23 cellular contexts compared by ENCODE assay signal in the genomic region with DNA sequence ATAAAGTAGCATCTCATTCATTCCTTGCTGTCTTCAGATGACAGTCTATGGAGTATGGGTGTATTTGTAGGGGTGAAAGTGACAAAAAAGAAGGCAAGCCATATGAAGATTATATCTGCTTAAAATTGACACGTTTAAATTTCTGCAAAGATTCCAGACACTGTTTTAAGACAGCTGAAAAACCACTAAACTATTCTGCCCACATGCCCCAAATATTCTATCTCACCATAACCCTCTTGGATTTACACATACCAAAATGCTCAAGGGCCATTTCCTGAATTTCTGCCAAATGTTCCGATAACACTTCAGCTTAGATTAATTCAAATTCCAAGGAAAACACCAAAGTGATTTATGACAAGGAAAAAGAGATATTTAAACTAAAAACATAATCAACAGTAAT.
DNase-seq lines count a peak whose midpoint lies in the region; ATAC-seq and TF ChIP-seq lines count a peak whose summit lies in the region.
"Had no signal": no experiment of that assay in that cellular context is flagged by ENCODE, and none has a peak within 500 bp of the region (broad histone marks: within the 10 kb centered on the region; RNA-seq: fewer than 3 reads in every experiment).

No MANE protein-coding gene starts in this region.

- intact Hi-C loops in natural killer cell (cut with micrococcal nuclease) = no loop called here

- no peaks in the 10 kb centered on the region for H3K36me3 Mint-ChIP-seq in natural killer cell treated with Interleukin-12 subunit alpha and Interleukin-12 subunit beta and Interleukin-15 and Interleukin-18, amount 100 ng/mL, for 72 hours
- no peaks in the 10 kb centered on the region for H3K36me3 Mint-ChIP-seq in natural killer cell
- no peaks in the 10 kb centered on the region for H3K36me3 Mint-ChIP-seq in activated naive CD8-positive, alpha-beta T cell treated with anti-CD3 and anti-CD28 coated beads for 36 hours
- H3K36me3 Mint-ChIP-seq: activated CD8-positive, alpha-beta memory T cell treated with anti-CD3 and anti-CD28 coated beads, Interleukin-2, amount 10 ng/mL, durations not matched to agents 7 days and 5 days; activated naive CD4-positive, alpha-beta T cell treated with anti-CD3 and anti-CD28 coated beads, Interleukin-2, amount 50 U/mL, for 24 hours; brain had no signal

- H3K9me3 Mint-ChIP-seq in natural killer cell treated with Interleukin-12 subunit alpha and Interleukin-12 subunit beta and Interleukin-15 and Interleukin-18, amount 100 ng/mL, for 72 hours = no peaks in the 10 kb centered on the region
- no peaks in the 10 kb centered on the region for H3K9me3 Mint-ChIP-seq in natural killer cell
- H3K9me3 Mint-ChIP-seq in activated naive CD8-positive, alpha-beta T cell treated with anti-CD3 and anti-CD28 coated beads for 36 hours = no peaks in the 10 kb centered on the region
- H3K9me3 Mint-ChIP-seq: activated CD4-positive, alpha-beta T cell treated with anti-CD3 and anti-CD28 coated beads, Interleukin-2, amount 10 ng/mL, durations not matched to agents 24 days and 14 days; activated naive CD4-positive, alpha-beta T cell treated with anti-CD3 and anti-CD28 coated beads, Interleukin-2, amount 50 U/mL, for 24 hours; brain had no signal

- H3K4me3 Mint-ChIP-seq in natural killer cell treated with Interleukin-12 subunit alpha and Interleukin-12 subunit beta and Interleukin-15 and Interleukin-18, amount 100 ng/mL, for 72 hours = peak overlapping the region; percentile 3
- H3K4me3 Mint-ChIP-seq in natural killer cell = no peak overlapping the region
- no peak overlapping the region for H3K4me3 Mint-ChIP-seq in activated naive CD8-positive, alpha-beta T cell treated with anti-CD3 and anti-CD28 coated beads for 36 hours
- H3K4me3 Mint-ChIP-seq: activated CD4-positive, alpha-beta T cell treated with anti-CD3 and anti-CD28 coated beads, Interleukin-2, amount 10 ng/mL, durations not matched to agents 24 days and 14 days; activated CD8-positive, alpha-beta memory T cell treated with anti-CD3 and anti-CD28 coated beads, Interleukin-2, amount 10 ng/mL, durations not matched to agents 7 days and 5 days; activated naive CD4-positive, alpha-beta T cell treated with anti-CD3 and anti-CD28 coated beads, Interleukin-2, amount 50 U/mL, for 24 hours; brain had no signal

- H3K4me1 Mint-ChIP-seq in natural killer cell treated with Interleukin-12 subunit alpha and Interleukin-12 subunit beta and Interleukin-15 and Interleukin-18, amount 100 ng/mL, for 72 hours (ENCODE audit: low read depth in 2 of 2) = peaks cover 6 to 17% of the 10 kb centered on the region in 2 donors
- H3K4me1 Mint-ChIP-seq in natural killer cell = no peaks in the 10 kb centered on the region
- H3K4me1 Mint-ChIP-seq in activated naive CD8-positive, alpha-beta T cell treated with anti-CD3 and anti-CD28 coated beads for 36 hours = peaks cover under 1% of the 10 kb centered on the region
- H3K4me1 Mint-ChIP-seq: activated CD4-positive, alpha-beta T cell treated with anti-CD3 and anti-CD28 coated beads, Interleukin-2, amount 10 ng/mL, durations not matched to agents 24 days and 14 days; activated naive CD4-positive, alpha-beta T cell treated with anti-CD3 and anti-CD28 coated beads, Interleukin-2, amount 50 U/mL, for 24 hours had no signal

- peaks cover 5 to 12% of the 10 kb centered on the region in 2 donors for H3K27me3 Mint-ChIP-seq in natural killer cell treated with Interleukin-12 subunit alpha and Interleukin-12 subunit beta and Interleukin-15 and Interleukin-18, amount 100 ng/mL, for 72 hours
- H3K27me3 Mint-ChIP-seq in natural killer cell (ENCODE audit: low read depth in 2 of 2) = peaks cover 0 to 7% of the 10 kb centered on the region in 2 donors
- peaks cover 47% of the 10 kb centered on the region for H3K27me3 Mint-ChIP-seq in activated naive CD8-positive, alpha-beta T cell treated with anti-CD3 and anti-CD28 coated beads for 36 hours
- H3K27me3 Mint-ChIP-seq: activated naive CD4-positive, alpha-beta T cell treated with anti-CD3 and anti-CD28 coated beads, Interleukin-2, amount 50 U/mL, for 24 hours; brain had no signal

- ATAC-seq in natural killer cell treated with Interleukin-12 subunit alpha and Interleukin-12 subunit beta and Interleukin-15 and Interleukin-18, amount 100 ng/mL, for 72 hours = no peak
- no peak for ATAC-seq in natural killer cell
- ATAC-seq: activated CD8-positive, alpha-beta memory T cell treated with anti-CD3 and anti-CD28 coated beads, Interleukin-2, amount 10 ng/mL, durations not matched to agents 7 days and 5 days; HepG2; left lobe of liver had no signal

- H3K27ac Mint-ChIP-seq in natural killer cell treated with Interleukin-12 subunit alpha and Interleukin-12 subunit beta and Interleukin-15 and Interleukin-18, amount 100 ng/mL, for 72 hours = peak overlapping the region in 1 of 2 donors; percentile 5
- H3K27ac Mint-ChIP-seq in natural killer cell = no peak overlapping the region
- no peak overlapping the region for H3K27ac Mint-ChIP-seq in activated naive CD8-positive, alpha-beta T cell treated with anti-CD3 and anti-CD28 coated beads for 36 hours
- H3K27ac Mint-ChIP-seq: activated CD4-positive, alpha-beta T cell treated with anti-CD3 and anti-CD28 coated beads, Interleukin-2, amount 10 ng/mL, durations not matched to agents 24 days and 14 days; activated CD8-positive, alpha-beta memory T cell treated with anti-CD3 and anti-CD28 coated beads, Interleukin-2, amount 10 ng/mL, durations not matched to agents 7 days and 5 days; activated naive CD4-positive, alpha-beta T cell treated with anti-CD3 and anti-CD28 coated beads, Interleukin-2, amount 50 U/mL, for 24 hours; brain had no signal

- TF ChIP-seq CTCF in natural killer cell (IDR thresholded peaks at IDR 0.05) = no peak

- no peak for DNase-seq in natural killer cell treated with Interleukin-12 subunit alpha and Interleukin-12 subunit beta and Interleukin-15 and Interleukin-18, amount 100 ng/mL, for 72 hours (ENCODE audit: low spot score)
- no peak for DNase-seq in natural killer cell
- DNase-seq in astrocyte of the hippocampus (ENCODE audit: low read depth, low spot score) = peak; percentile 86
- peak; percentile 0 for DNase-seq in iPS-NIHi7 (ENCODE audit: extremely low spot score)
- no peak for DNase-seq in activated T-cell treated with anti-CD3 and anti-CD28 coated beads, Interleukin-2, amount 50 U/mL, for 1 hour
- DNase-seq in activated naive CD8-positive, alpha-beta T cell treated with anti-CD3 and anti-CD28 coated beads for 36 hours = no peak
- no peak for DNase-seq in NCI-H446 treated with DMSO at 0.1 percent for 48 hours (lab: John Stamatoyannopoulos, UW)
- no peak for DNase-seq in stimulated activated CD8-positive, alpha-beta memory T cell treated with anti-CD3 and anti-CD28 coated beads, Interleukin-4, amount 100 ng/mL, for 48 hours
- DNase-seq: activated CD4-positive, alpha-beta T cell treated with anti-CD3 and anti-CD28 coated beads, Interleukin-2, amount 10 ng/mL, durations not matched to agents 24 days and 14 days; activated CD8-positive, alpha-beta memory T cell treated with anti-CD3 and anti-CD28 coated beads, Interleukin-2, amount 10 ng/mL, durations not matched to agents 7 days and 5 days; esophagus squamous epithelium; head of caudate nucleus; NCI-H1105 treated with DMSO at 0.1 percent for 48 hours; NCI-H2081; NCI-H510A treated with DMSO at 0.1 percent for 48 hours; NK-92 treated with Interleukin-12 subunit alpha and Interleukin-12 subunit beta, amount 100 ng/mL, for 24 hours; RPMI8226; small intestine; stimulated activated naive CD4-positive, alpha-beta T cell had no signal

Comparison
In these comparisons a context has a peak if more than half of its experiments do, and no peak if none do; other contexts are left out.
1. DNase-seq: peak in astrocyte of the hippocampus (single experiment) and iPS-NIHi7 (single experiment); none in natural killer cell treated with Interleukin-12 subunit alpha and Interleukin-12 subunit beta and Interleukin-15 and Interleukin-18, amount 100 ng/mL, for 72 hours (single experiment), natural killer cell (single experiment), activated T-cell treated with anti-CD3 and anti-CD28 coated beads, Interleukin-2, amount 50 U/mL, for 1 hour (single experiment), activated naive CD8-positive, alpha-beta T cell treated with anti-CD3 and anti-CD28 coated beads for 36 hours (single experiment), NCI-H446 treated with DMSO at 0.1 percent for 48 hours (single experiment) and stimulated activated CD8-positive, alpha-beta memory T cell treated with anti-CD3 and anti-CD28 coated beads, Interleukin-4, amount 100 ng/mL, for 48 hours (single experiment).